In the genomic region with DNA sequence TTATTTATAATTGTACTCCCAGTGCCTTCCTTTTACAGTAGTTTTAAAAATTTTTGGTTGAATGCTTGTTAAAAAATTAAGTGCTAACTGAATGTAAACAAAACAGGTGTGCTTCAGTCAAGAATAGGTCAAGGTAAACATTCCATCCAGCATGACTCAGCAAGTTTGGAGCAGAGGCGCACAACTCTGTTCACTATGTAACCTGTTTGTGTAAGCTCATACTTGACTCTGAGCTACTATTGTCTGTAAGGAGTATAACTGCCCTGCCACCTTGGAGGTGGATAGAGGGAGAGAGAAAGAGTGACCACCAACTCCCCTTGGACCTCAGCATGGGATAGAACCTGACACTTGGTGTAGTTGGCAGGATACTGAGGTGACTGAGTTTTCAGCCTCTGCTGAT, we compare ENCODE assay signal across 9 cellular contexts.
"Had no signal": no experiment of that assay in that cellular context is flagged by ENCODE, and none has a peak within 500 bp of the region (broad histone marks: within the 10 kb centered on the region; RNA-seq: fewer than 3 reads in every experiment).

No MANE protein-coding gene starts in this region.

- H3K4me3 ChIP-seq: dorsolateral prefrontal cortex, esophagus muscularis mucosa, thoracic aorta had no signal

- DNase-seq: activated CD4-positive, alpha-beta memory T cell treated with anti-CD3 and anti-CD28 coated beads, Interleukin-2, amount 10 ng/mL, durations not matched to agents 7 days and 5 days; activated CD4-positive, alpha-beta T cell treated with anti-CD3 and anti-CD28 coated beads for 1 hour; activated CD8-positive, alpha-beta memory T cell treated with anti-CD3 and anti-CD28 coated beads, Interleukin-2, amount 50 U/mL, for 4 hours; aorta; dorsolateral prefrontal cortex; stomach; T-helper 9 cell had no signal
